Comparison of ENCODE assay signal across 9 cellular contexts in the genomic region with DNA sequence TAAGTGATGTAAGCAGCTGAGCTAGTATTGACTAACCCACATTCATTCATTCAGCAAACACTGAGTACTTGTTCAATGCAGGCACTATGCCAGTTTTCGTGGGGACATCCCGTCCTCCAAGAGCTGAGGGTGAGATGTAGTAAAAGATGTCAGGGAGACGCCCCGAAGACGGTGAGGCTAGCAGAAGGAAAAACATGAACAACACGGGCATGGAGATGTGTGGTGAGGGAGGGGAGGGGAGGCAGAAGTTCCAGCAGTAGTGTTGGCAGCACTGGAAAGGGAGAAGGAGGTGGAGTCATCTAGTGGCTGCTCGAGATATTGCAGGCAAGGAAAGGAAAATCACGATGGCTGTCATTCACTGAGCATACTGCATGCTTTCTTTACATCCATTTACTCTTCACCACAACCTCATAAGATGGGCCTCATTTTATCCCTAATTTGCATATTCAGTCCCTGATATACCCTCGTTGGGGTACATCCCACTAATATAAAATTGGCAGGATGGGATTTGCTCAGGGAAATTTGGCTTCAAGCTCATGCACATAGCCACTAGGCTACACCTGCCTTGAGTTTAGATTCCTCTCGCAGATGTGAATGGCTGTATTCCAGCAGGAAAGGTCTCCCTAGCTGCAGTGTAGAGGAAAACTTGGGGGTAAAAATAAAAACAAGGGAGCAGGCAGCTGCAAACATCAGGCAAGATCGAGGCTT. TPM values are rescaled to one million over a fixed set of nuclear protein-coding genes. Genes with fewer than 3 reads are reported as not detected.
A peak's percentile ranks its signal among the peaks of the same experiment; 100 is the strongest.
DNase-seq lines count a peak whose midpoint lies in the region; ATAC-seq and TF ChIP-seq lines count a peak whose summit lies in the region.
"Had no signal": no experiment of that assay in that cellular context is flagged by ENCODE, and none has a peak within 500 bp of the region (broad histone marks: within the 10 kb centered on the region; RNA-seq: fewer than 3 reads in every experiment).

No MANE protein-coding gene starts in this region.

- peak; percentile 41 for ATAC-seq in HG02870 (IDR thresholded peaks at IDR 0.05; ENCODE audit: unreplicated experiment)
- peak; percentile 53 to 59 for ATAC-seq in naive thymus-derived CD8-positive, alpha-beta T cell
- ATAC-seq in upper lobe of right lung = peak; percentile 79

- H3K27ac Mint-ChIP-seq in naive thymus-derived CD8-positive, alpha-beta T cell = no peak overlapping the region

- H3K4me2 ChIP-seq in fibroblast of lung (ENCODE audit: extremely low read depth, insufficient read depth, low read length) = no peak overlapping the region
- H3K4me2 ChIP-seq: BLaER1 had no signal

- POLR2A ChIA-PET in naive thymus-derived CD8-positive, alpha-beta T cell (lab: Charles Lee) = no interaction called here

- no peaks in the 10 kb centered on the region for H4K20me1 ChIP-seq in fibroblast of lung (ENCODE audit: control insufficient read depth, extremely low read depth, insufficient read depth, low read length)
- H4K20me1 ChIP-seq: BLaER1 had no signal

- TF ChIP-seq CTCF in fibroblast of lung (conservative IDR thresholded peaks at IDR 0.05 in 1 of 2, IDR thresholded peaks at IDR 0.05 in 1 of 2; ENCODE audit: low read depth in 1 of 2, low read length in 2 of 2) = peak; percentile 98 to 100
- TF ChIP-seq CTCF in upper lobe of right lung (IDR thresholded peaks at IDR 0.05) = peak; percentile 98

- peak; percentile 37 to 77 (median 41) for DNase-seq in NCI-H1417 (lab: John Stamatoyannopoulos, UW)
- DNase-seq in NCI-H1417 treated with DMSO at 0.1 percent for 48 hours (lab: John Stamatoyannopoulos, UW) = no peak
- peak; percentile 41 for DNase-seq in NCI-H460 (ENCODE audit: extremely low read depth, low read depth)
- DNase-seq in activated CD8-positive, alpha-beta memory T cell treated with anti-CD3 and anti-CD28 coated beads, Interleukin-2, amount 50 U/mL, for 4 hours = peak; percentile 36
- peak; percentile 37 to 60 for DNase-seq in fibroblast of lung (ENCODE audit: low read depth in 2 of 2)
- DNase-seq in naive thymus-derived CD8-positive, alpha-beta T cell = peak in 6 of 10 donors; percentile 11 to 40 (median 30)
- peak; percentile 61 for DNase-seq in upper lobe of right lung

- H3K4me3 Mint-ChIP-seq in naive thymus-derived CD8-positive, alpha-beta T cell = no peak overlapping the region

- H3K4me3 ChIP-seq in fibroblast of lung (replicated peaks in 1 of 4; ENCODE audit: control extremely low read depth in 1 of 4, insufficient read depth in 1 of 4, low read depth in 3 of 4, low read length in 4 of 4) = no peak overlapping the region
- no peak overlapping the region for H3K4me3 ChIP-seq in upper lobe of right lung
- H3K4me3 ChIP-seq: BLaER1 had no signal

- H3K4me1 ChIP-seq in fibroblast of lung (ENCODE audit: control insufficient read depth, extremely low read depth, insufficient read depth, low read length) (no peaks in the 10 kb centered on the region), upper lobe of right lung (peaks cover 11% of the 10 kb centered on the region)

- H3K36me3 ChIP-seq in fibroblast of lung (ENCODE audit: control insufficient read depth, insufficient read depth, low read length) = no peaks in the 10 kb centered on the region
- H3K36me3 ChIP-seq in upper lobe of right lung = no peaks in the 10 kb centered on the region
- H3K36me3 ChIP-seq: BLaER1 had no signal

- H3K27me3 Mint-ChIP-seq in naive thymus-derived CD8-positive, alpha-beta T cell = peaks cover 18 to 66% (median 41%) of the 10 kb centered on the region in 5 donors

- no peaks in the 10 kb centered on the region for H3K79me2 ChIP-seq in fibroblast of lung (ENCODE audit: control insufficient read depth, insufficient read depth, low read length)

- no peak overlapping the region for H3K9ac ChIP-seq in fibroblast of lung (ENCODE audit: insufficient read depth, low read length)
- H3K9ac ChIP-seq: BLaER1 had no signal

- H3K27ac ChIP-seq in fibroblast of lung (ENCODE audit: insufficient read depth, low read length) (no peak overlapping the region), upper lobe of right lung (no peak overlapping the region)
- H3K27ac ChIP-seq: BLaER1 had no signal

- peaks cover 9 to 20% (median 12%) of the 10 kb centered on the region in 4 donors for H3K4me1 Mint-ChIP-seq in naive thymus-derived CD8-positive, alpha-beta T cell

- no peaks in the 10 kb centered on the region for H3K36me3 Mint-ChIP-seq in naive thymus-derived CD8-positive, alpha-beta T cell

- no peak overlapping the region for H2AFZ ChIP-seq in fibroblast of lung (ENCODE audit: low read length)

- no peaks in the 10 kb centered on the region for H3K9me3 ChIP-seq in fibroblast of lung (ENCODE audit: control insufficient read depth, insufficient read depth, low read depth, low read length)
- no peaks in the 10 kb centered on the region for H3K9me3 ChIP-seq in upper lobe of right lung
- H3K9me3 ChIP-seq: BLaER1 had no signal

- intact Hi-C loops in upper lobe of right lung (cut with DNase I) = no loop called here

- H3K27me3 ChIP-seq in fibroblast of lung (ENCODE audit: control insufficient read depth, insufficient read depth, low read length) (no peaks in the 10 kb centered on the region), upper lobe of right lung (no peaks in the 10 kb centered on the region)
- H3K27me3 ChIP-seq: BLaER1 had no signal

- peaks cover 0 to 7% (median 1%) of the 10 kb centered on the region in 9 donors for H3K9me3 Mint-ChIP-seq in naive thymus-derived CD8-positive, alpha-beta T cell

RNA-seq across cellular contexts. Expression of a gene that starts 14.5 kb away (rescaled TPM):
- not detected in 2 replicates for total RNA-seq in NCI-H460 (2014; rRNA removed; shearing (Covaris generic))
- polyA plus RNA-seq in NCI-H460 (2014; cell fraction: nucleus; rRNA removed) = not detected in 2 replicates
- total RNA-seq in fibroblast of lung (not detected in 2 replicates), upper lobe of right lung (41.2 TPM)
- not detected in 2 replicates for polyA plus RNA-seq in fibroblast of lung
- not detected in 2 replicates for polyA plus RNA-seq in fibroblast of lung (2012)
- polyA minus RNA-seq in fibroblast of lung (ENCODE audit: low replicate concordance) = not detected in 2 replicates
- total RNA-seq in naive thymus-derived CD8-positive, alpha-beta T cell = not detected
- polyA plus RNA-seq in naive thymus-derived CD8-positive, alpha-beta T cell = not detected

RNA-seq across cellular contexts. Expression of a gene that starts 38.1 kb away (rescaled TPM):
- not detected in 2 replicates for total RNA-seq in NCI-H460 (2014; rRNA removed; shearing (Covaris generic))
- polyA plus RNA-seq in NCI-H460 (2014; cell fraction: nucleus; rRNA removed) = not detected in 2 replicates
- total RNA-seq in fibroblast of lung (not detected in 2 replicates), upper lobe of right lung (not detected)
- polyA plus RNA-seq in fibroblast of lung = not detected in 2 replicates
- polyA plus RNA-seq in fibroblast of lung (2012) = not detected in 2 replicates
- 3.9 TPM in 1 of 2 replicates, not detected in the other for polyA minus RNA-seq in fibroblast of lung (ENCODE audit: low replicate concordance)
- total RNA-seq in naive thymus-derived CD8-positive, alpha-beta T cell = not detected
- polyA plus RNA-seq in naive thymus-derived CD8-positive, alpha-beta T cell = not detected

RNA-seq across cellular contexts. Expression of a gene that starts 56.6 kb away (rescaled TPM):
- total RNA-seq in NCI-H460 (2014; rRNA removed; shearing (Covaris generic)) = 0.12 TPM in 1 of 2 replicates, not detected in the other
- polyA plus RNA-seq in NCI-H460 (2014; cell fraction: nucleus; rRNA removed) = not detected in 2 replicates
- total RNA-seq in fibroblast of lung = under 0.01 TPM in 1 of 2 replicates, not detected in the other
- polyA plus RNA-seq in fibroblast of lung = 0.01 TPM in 1 of 2 replicates, not detected in the other
- polyA plus RNA-seq in fibroblast of lung (2012) = not detected in 2 replicates
- not detected in 2 replicates for polyA minus RNA-seq in fibroblast of lung (ENCODE audit: low replicate concordance)
- total RNA-seq in naive thymus-derived CD8-positive, alpha-beta T cell = not detected
- not detected for polyA plus RNA-seq in naive thymus-derived CD8-positive, alpha-beta T cell
- total RNA-seq in upper lobe of right lung = 18.3 TPM

Comparison
In these comparisons a context has a peak if more than half of its experiments do, and no peak if none do; other contexts are left out.
1. RNA of a gene that starts 14.5 kb away (total RNA-seq): 41.2 TPM in upper lobe of right lung (single experiment); not detected in NCI-H460, not detected in fibroblast of lung and not detected in naive thymus-derived CD8-positive, alpha-beta T cell; every median in the first group is over 10 times any median in the second.
2. RNA of a gene that starts 56.6 kb away (total RNA-seq): 18.3 TPM in upper lobe of right lung (single experiment); 0.12 TPM in NCI-H460, under 0.01 TPM in fibroblast of lung and not detected in naive thymus-derived CD8-positive, alpha-beta T cell; every median in the first group is over 10 times any median in the second.
3. Peak in every context shown above with its lines, with median percentiles within 50 percentile points of each other: ATAC-seq.